8 cellular contexts compared by ENCODE assay signal in genomic region chr16:14529010-14529669, GRCh38.
DNase-seq lines count a peak whose midpoint lies in the region; ATAC-seq and TF ChIP-seq lines count a peak whose summit lies in the region.

No MANE protein-coding gene starts in this region.

- peak overlapping the region in 1 of 6 donors; percentile 16 for H3K27ac Mint-ChIP-seq in naive B cell

- no peaks in the 10 kb centered on the region for H3K27me3 Mint-ChIP-seq in naive B cell

- peaks cover 10 to 15% of the 10 kb centered on the region in 2 donors for H3K36me3 Mint-ChIP-seq in naive B cell

- peak overlapping the region in 2 of 4 donors; percentile 49 to 51 for H3K27ac ChIP-seq in esophagus squamous epithelium

- peaks cover 8 to 34% (median 23%) of the 10 kb centered on the region in 3 donors for H3K4me1 ChIP-seq in esophagus squamous epithelium

- peak in 5 of 6 experiments; percentile 73 to 88 (median 84) for TF ChIP-seq CTCF in esophagus squamous epithelium (IDR thresholded peaks at IDR 0.05)

- H3K9me3 Mint-ChIP-seq in naive B cell = peaks cover 0 to 7% (median 3%) of the 10 kb centered on the region in 7 donors

- TF ChIP-seq POLR2A in esophagus squamous epithelium (IDR thresholded peaks at IDR 0.05) = no peak

- H3K27me3 ChIP-seq in esophagus squamous epithelium = no peaks in the 10 kb centered on the region

- H3K9me3 ChIP-seq in esophagus squamous epithelium = no peaks in the 10 kb centered on the region

- ATAC-seq in naive B cell (ENCODE audit: low read depth in 2 of 2) = peak in 1 of 2 donors; percentile 27
- ATAC-seq in stimulated activated naive CD8-positive, alpha-beta T cell treated with anti-CD3 and anti-CD28 coated beads, Interleukin-15, Interleukin-2, amounts not matched to agents 100 U/mL and 50 U/mL, for 24 hours = no peak
- no peak for ATAC-seq in HG03432 (IDR thresholded peaks at IDR 0.05; ENCODE audit: unreplicated experiment)

- intact Hi-C loops in esophagus squamous epithelium (cut with DNase I) = loop anchor here (5.0 kb wide), 1 partner anchor 227 kb away; no protein-coding TSS in a partner anchor

- peaks cover 0 to 8% (median 0%) of the 10 kb centered on the region in 3 donors for H3K36me3 ChIP-seq in esophagus squamous epithelium

- no peak overlapping the region for H3K4me3 Mint-ChIP-seq in naive B cell

- H3K4me3 ChIP-seq in esophagus squamous epithelium = peak overlapping the region in 2 of 4 donors; percentile 13 to 53

- WGBS in esophagus squamous epithelium, 2 donors = 26% methylated on average over 9 to 11 of the region's 11 CpGs

- H3K4me1 Mint-ChIP-seq in naive B cell = peaks cover 4 to 16% (median 9%) of the 10 kb centered on the region in 3 donors

- DNase-seq in DMS153 (lab: John Stamatoyannopoulos, UW) (peak; percentile 53), HT1080 (ENCODE audit: low read depth) (peak; percentile 67), NOMO-1 treated with DMSO at 0.1 percent for 48 hours (lab: John Stamatoyannopoulos, UW; ENCODE audit: unreplicated experiment) (peak; percentile 68), activated T-cell treated with anti-CD3 and anti-CD28 coated beads for 24 hours (ENCODE audit: low read depth) (peak; percentile 30), esophagus squamous epithelium (lab: John Stamatoyannopoulos, UW) (no peak), naive B cell (peak; percentile 30)
- peak; percentile 52 for DNase-seq in stimulated activated naive CD8-positive, alpha-beta T cell treated with anti-CD3 and anti-CD28 coated beads, Interleukin-15, Interleukin-2, amounts not matched to agents 100 U/mL and 50 U/mL, for 24 hours
